ENCODE assay signal across 9 cellular contexts in genomic region chr1:153635872-153636271, GRCh38. TPM values are rescaled to one million over a fixed set of nuclear protein-coding genes. Genes with fewer than 3 reads are reported as not detected.
DNase-seq lines count a peak whose midpoint lies in the region; ATAC-seq and TF ChIP-seq lines count a peak whose summit lies in the region.
"Had no signal": no experiment of that assay in that cellular context is flagged by ENCODE, and none has a peak within 500 bp of the region (broad histone marks: within the 10 kb centered on the region; RNA-seq: fewer than 3 reads in every experiment).

No MANE protein-coding gene starts in this region.

- no peak for DNase-seq in right atrium auricular region (ENCODE audit: low spot score)
- DNase-seq in left cardiac atrium, result no peak
- DNase-seq in adrenal gland, result no peak
- no peak for DNase-seq in memory B cell (ENCODE audit: low spot score in 2 of 2)
- DNase-seq in upper lobe of left lung, result no peak
- DNase-seq in NCI-H1436 (lab: John Stamatoyannopoulos, UW), result no peak
- DNase-seq in DMS 273 treated with DMSO at 0.1 percent for 48 hours (lab: John Stamatoyannopoulos, UW), result no peak
- DNase-seq: COR-L47 had no signal

- H3K4me3 Mint-ChIP-seq in memory B cell, result peak overlapping the region; percentile 63

- ATAC-seq in left cardiac atrium (no peak), memory B cell (ENCODE audit: low read depth) (no peak), upper lobe of left lung (ENCODE audit: low FRiP score in 2 of 2) (no peak), HG03097 (IDR thresholded peaks at IDR 0.05; ENCODE audit: low FRiP score, unreplicated experiment) (no peak)

- TF ChIP-seq CTCF in right atrium auricular region (IDR thresholded peaks at IDR 0.05), result no peak
- no peak for TF ChIP-seq CTCF in adrenal gland (IDR thresholded peaks at IDR 0.05)
- no peak for TF ChIP-seq CTCF in upper lobe of left lung (IDR thresholded peaks at IDR 0.05)

- H3K27ac Mint-ChIP-seq in memory B cell, result no peak overlapping the region

- H3K9me3 ChIP-seq in right atrium auricular region, result no peaks in the 10 kb centered on the region
- no peaks in the 10 kb centered on the region for H3K9me3 ChIP-seq in adrenal gland (replicated peaks in 1 of 3)
- H3K9me3 ChIP-seq in upper lobe of left lung, result no peaks in the 10 kb centered on the region

- WGBS in adrenal gland, 4 donors, result 78 to 89% (median 83%) methylated on average over 7 of the region's 7 CpGs
- 86 to 88% methylated on average over 7 of the region's 7 CpGs for WGBS in upper lobe of left lung, 2 donors

- peaks cover 0 to 77% of the 10 kb centered on the region in 2 donors for H3K4me1 ChIP-seq in right atrium auricular region
- peaks cover 25 to 41% of the 10 kb centered on the region in 2 donors for H3K4me1 ChIP-seq in adrenal gland (replicated peaks in 1 of 2)
- H3K4me1 ChIP-seq in upper lobe of left lung, result peaks cover 26 to 66% (median 41%) of the 10 kb centered on the region in 4 donors

- H3K27me3 ChIP-seq in right atrium auricular region (no peaks in the 10 kb centered on the region), adrenal gland (no peaks in the 10 kb centered on the region), upper lobe of left lung (no peaks in the 10 kb centered on the region)

- peaks cover 57% of the 10 kb centered on the region for H3K36me3 ChIP-seq in right atrium auricular region
- peaks cover 0 to 47% of the 10 kb centered on the region in 2 donors for H3K36me3 ChIP-seq in adrenal gland (replicated peaks in 1 of 2)
- H3K36me3 ChIP-seq in upper lobe of left lung, result peaks cover 40 to 50% (median 49%) of the 10 kb centered on the region in 4 donors

- H3K4me1 Mint-ChIP-seq in memory B cell, result peaks cover 19% of the 10 kb centered on the region

- H3K36me3 Mint-ChIP-seq in memory B cell, result peaks cover 16% of the 10 kb centered on the region

- intact Hi-C loops in left cardiac atrium (cut with DNase I) (no loop called here), adrenal gland (cut with DNase I) (no loop called here)

- H3K4me3 ChIP-seq in right atrium auricular region (peak overlapping the region; percentile 73 to 89), adrenal gland (peak overlapping the region in 1 of 4 donors; percentile 78), upper lobe of left lung (peak overlapping the region in 2 of 4 donors; percentile 65 to 66)

- TF ChIP-seq POLR2A in adrenal gland (IDR thresholded peaks at IDR 0.05) (no peak), upper lobe of left lung (IDR thresholded peaks at IDR 0.05) (no peak)

- no peaks in the 10 kb centered on the region for H3K9me3 Mint-ChIP-seq in memory B cell

- TF ChIP-seq EP300 in upper lobe of left lung (IDR thresholded peaks at IDR 0.05), result no peak

- H3K27me3 Mint-ChIP-seq in memory B cell, result no peaks in the 10 kb centered on the region

- H3K27ac ChIP-seq in right atrium auricular region (peak overlapping the region; percentile 100), adrenal gland (peak overlapping the region in 3 of 5 donors; percentile 98 to 100 (median 100)), upper lobe of left lung (peak overlapping the region; percentile 27 to 100 (median 100))

RNA-seq across cellular contexts. Expression of gene CHTOP, which starts 2.0 kb away (rescaled TPM):
- total RNA-seq in right atrium auricular region, result 10 to 100 TPM; 38.2 to 50.1 TPM
- total RNA-seq in left cardiac atrium, result 10 to 100 TPM; 60.1 to 61.9 TPM
- 10 to 100 TPM; 35.5 to 74.9 (median 55.8) TPM for total RNA-seq in adrenal gland
- 10 to 100 TPM; 59.1 to 83.3 (median 71.2) TPM for polyA plus RNA-seq in adrenal gland
- 10 to 100 TPM; 51.3 to 89.1 (median 59.2) TPM for total RNA-seq in upper lobe of left lung

RNA-seq across cellular contexts. Expression of gene S100A1, which starts 7.6 kb away (rescaled TPM):
- 1,000 to 10,000 TPM in 1 of 2 donors, 100 to 1,000 TPM in 1; 965 to 2,413 TPM for total RNA-seq in right atrium auricular region
- total RNA-seq in left cardiac atrium, result 1,000 to 10,000 TPM; 1,254 to 1,508 TPM
- total RNA-seq in adrenal gland, result 1 to 10 TPM in 3 of 8 donors, under 1 TPM in 2, not detected in 3; 0.55 to 3.8 (median 1.8) TPM
- 10 to 100 TPM in 2 of 3 donors, 1 to 10 TPM in 1; 1.1 to 12.3 (median 10.9) TPM for polyA plus RNA-seq in adrenal gland
- total RNA-seq in upper lobe of left lung, result 1 to 10 TPM in 1 of 6 donors, not detected in 5; 1.1 TPM

RNA-seq across cellular contexts. Expression of gene S100A13, which starts 8.6 kb away (rescaled TPM):
- 100 to 1,000 TPM; 114 to 314 TPM for total RNA-seq in right atrium auricular region
- total RNA-seq in left cardiac atrium, result 100 to 1,000 TPM; 169 to 197 TPM
- total RNA-seq in adrenal gland, result 100 to 1,000 TPM in 6 of 8 donors, 10 to 100 TPM in 2; 57.6 to 289 (median 138) TPM
- polyA plus RNA-seq in adrenal gland, result 100 to 1,000 TPM; 185 to 266 (median 235) TPM
- total RNA-seq in upper lobe of left lung, result 100 to 1,000 TPM in 2 of 6 donors, 10 to 100 TPM in 4; 72.8 to 132 (median 86.3) TPM

RNA-seq across cellular contexts. Expression of gene S100A14, which starts 19.7 kb away (rescaled TPM):
- total RNA-seq in right atrium auricular region (1 to 10 TPM in 1 of 2 donors, under 1 TPM in 1; 0.55 to 2.4 TPM), left cardiac atrium (1 to 10 TPM; 1.8 to 5.8 TPM), adrenal gland (under 1 TPM in 3 of 8 donors, not detected in 5; 0.32 to 0.90 (median 0.53) TPM), upper lobe of left lung (100 to 1,000 TPM in 4 of 6 donors, 10 to 100 TPM in 2; 76.5 to 239 (median 133) TPM)
- 1 to 10 TPM in 1 of 3 donors, under 1 TPM in 1, not detected in 1; 0.88 to 2.2 TPM for polyA plus RNA-seq in adrenal gland

RNA-seq across cellular contexts. Expression of gene SNAPIN, which starts 22.6 kb away (rescaled TPM):
- total RNA-seq in right atrium auricular region, result 10 to 100 TPM; 60.8 to 84.0 TPM
- 10 to 100 TPM; 45.3 to 46.0 TPM for total RNA-seq in left cardiac atrium
- 100 to 1,000 TPM in 3 of 8 donors, 10 to 100 TPM in 5; 48.3 to 176 (median 85.3) TPM for total RNA-seq in adrenal gland
- 10 to 100 TPM; 37.7 to 50.8 (median 40.6) TPM for polyA plus RNA-seq in adrenal gland
- total RNA-seq in upper lobe of left lung, result 10 to 100 TPM; 13.5 to 44.4 (median 35.2) TPM

Comparison
In these comparisons a context has a peak if more than half of its experiments do, and no peak if none do; other contexts are left out.
1. RNA of gene S100A1, which starts 7.6 kb away (total RNA-seq): 965 to 2,413 TPM in right atrium auricular region and 1,254 to 1,508 TPM in left cardiac atrium; 0.55 to 3.8 TPM in adrenal gland and 1.1 TPM in upper lobe of left lung; every median in the first group is over 100 times any median in the second.
2. Peak in every context shown above with its lines, with median percentiles within 50 percentile points of each other: H3K27ac ChIP-seq.